In the genomic region with DNA sequence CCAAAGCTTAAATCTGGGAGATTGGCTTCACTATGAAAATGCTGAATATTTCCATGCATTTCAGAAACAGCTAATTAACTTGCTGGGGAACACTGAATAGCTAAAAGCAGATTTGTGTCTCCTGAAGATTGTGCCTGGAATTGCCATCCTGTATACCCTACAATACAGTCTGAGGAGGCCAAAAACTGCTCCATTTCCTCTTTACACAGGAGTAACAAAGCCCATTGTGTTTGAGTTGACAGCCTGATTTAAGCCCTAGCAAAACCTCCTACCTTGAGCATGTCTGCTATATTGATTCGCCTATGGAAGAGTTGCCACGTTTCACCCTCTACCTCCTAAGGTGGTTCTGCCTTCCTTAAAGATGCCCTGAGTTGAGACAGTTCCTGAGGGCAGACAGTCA, we compare ENCODE assay signal across 1 cellular context.
A peak's percentile ranks its signal among the peaks of the same experiment; 100 is the strongest.
TF ChIP-seq lines count a peak whose summit lies in the region.

No MANE protein-coding gene starts in this region.

TF ChIP-seq in GM12878, 131 proteins besides CTCF, POLR2A, EP300 and RAD21:
- TF ChIP-seq BCL11A (IDR thresholded peaks at IDR 0.05; ENCODE audit: low read depth, low read length) (no peak), SPI1 (IDR thresholded peaks at IDR 0.05; ENCODE audit: borderline replicate concordance, insufficient read depth, low read depth, low read length) (peak; percentile 31; the same call in 1 of the 2 replicates), MYB (IDR thresholded peaks at IDR 0.05; ENCODE audit: borderline replicate concordance, low read depth, low read length) (no peak)
